Comparison of ENCODE assay signal across 1 cellular context in genomic region chr20:46681032-46681854, GRCh38.
TF ChIP-seq lines count a peak whose summit lies in the region.

No MANE protein-coding gene starts in this region.

TF ChIP-seq in K562, 482 proteins besides CTCF, POLR2A, EP300 and RAD21 (continued from another document and continues in another):
- TF ChIP-seq HMG20A (CRISPR knock-in tag; conservative IDR thresholded peaks at IDR 0.05) = no peak
- TF ChIP-seq ZBTB40 (IDR thresholded peaks at IDR 0.05) = 0 out of 2 replicates have a peak, but pooled peaks have one; percentile 20
- no peak for TF ChIP-seq ZBTB40 (CRISPR knock-in tag; IDR thresholded peaks at IDR 0.05)
- peak; percentile 90 for TF ChIP-seq ZBTB5 (IDR thresholded peaks at IDR 0.05)
- TF ChIP-seq CHD4 (IDR thresholded peaks at IDR 0.05; ENCODE audit: insufficient read depth, insufficient replicate concordance, low read depth, low read length, poor library complexity, severe bottlenecking) = no peak
- no peak for TF ChIP-seq TGIF2 (CRISPR knock-in tag; IDR thresholded peaks at IDR 0.05)
- peak; percentile 62; the same call in 1 of the 2 replicates for TF ChIP-seq HBP1 (CRISPR knock-in tag; IDR thresholded peaks at IDR 0.05)
- TF ChIP-seq RBM14 (IDR thresholded peaks at IDR 0.05; ENCODE audit: borderline replicate concordance, insufficient read depth, low read depth, low read length) = no peak
- TF ChIP-seq SMARCA5 (IDR thresholded peaks at IDR 0.05) = 0 out of 2 replicates have a peak, but pooled peaks have one; percentile 57
- no peak for TF ChIP-seq ZBED1 (IDR thresholded peaks at IDR 0.05)
- TF ChIP-seq, protein P1, sequence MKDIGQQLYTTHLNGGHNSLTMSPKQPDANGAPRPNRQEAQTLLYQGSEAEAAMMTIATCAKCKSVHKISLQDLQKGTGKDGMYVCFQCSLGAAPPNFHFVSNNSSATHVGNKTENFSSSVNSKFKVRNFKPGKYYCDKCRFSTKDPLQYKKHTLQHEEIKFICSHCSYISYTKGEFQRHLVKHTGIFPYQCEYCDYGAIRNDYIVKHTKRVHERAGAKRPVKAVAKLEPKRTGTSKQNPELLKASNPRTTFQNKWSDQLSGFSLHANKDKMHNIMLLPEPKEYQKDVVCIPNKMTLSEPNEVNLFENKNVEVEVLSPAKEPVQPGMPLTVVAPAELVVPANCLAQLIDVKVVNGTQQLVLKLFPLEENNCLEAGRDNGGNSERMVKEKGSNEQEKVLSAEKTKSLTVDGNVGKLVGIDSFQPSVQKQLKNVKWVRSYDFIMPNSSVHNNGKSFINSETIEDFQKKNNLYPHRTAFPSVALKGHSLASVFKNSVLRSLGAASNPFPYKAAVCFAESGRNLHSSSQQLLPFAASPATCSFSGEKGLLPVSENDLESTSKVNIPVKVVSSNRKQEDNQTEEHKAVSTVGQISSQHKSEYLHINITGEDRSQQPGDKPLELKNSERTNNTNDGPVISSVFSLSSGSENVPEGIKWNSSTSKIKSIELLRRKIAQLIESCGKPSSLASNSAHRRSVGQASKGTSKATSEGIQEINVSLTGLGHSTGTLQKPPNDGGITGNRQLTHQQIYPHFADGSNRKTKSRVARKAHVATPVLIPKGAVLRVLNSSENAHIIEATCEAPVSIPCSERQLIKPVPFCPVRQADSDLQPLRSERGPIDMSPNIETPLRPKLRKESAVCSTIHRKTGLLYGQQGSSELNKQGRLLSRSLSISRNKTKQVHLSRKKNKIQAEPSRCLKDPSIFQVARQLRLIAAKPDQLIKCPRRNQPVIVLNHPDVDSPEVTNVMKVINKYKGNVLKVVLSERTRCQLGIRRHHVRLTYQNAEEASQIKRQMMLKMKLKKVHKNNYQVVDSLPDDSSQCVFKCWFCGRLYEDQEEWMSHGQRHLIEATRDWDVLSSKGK (CRISPR knock-in tag; IDR thresholded peaks at IDR 0.05) = no peak
- no peak for TF ChIP-seq RFX1 (IDR thresholded peaks at IDR 0.05)
- TF ChIP-seq SRSF3 (IDR thresholded peaks at IDR 0.05; ENCODE audit: insufficient read depth, low read length) = no peak
- TF ChIP-seq ZNF217 (CRISPR knock-in tag; IDR thresholded peaks at IDR 0.05) = no peak
- TF ChIP-seq PHTF2 (CRISPR knock-in tag; IDR thresholded peaks at IDR 0.05) = no peak
- no peak for TF ChIP-seq FOXP1 (CRISPR knock-in tag; IDR thresholded peaks at IDR 0.05)
- TF ChIP-seq HCFC1 (IDR thresholded peaks at IDR 0.05; ENCODE audit: low read depth, low read length) = no peak
- TF ChIP-seq, protein P2, sequence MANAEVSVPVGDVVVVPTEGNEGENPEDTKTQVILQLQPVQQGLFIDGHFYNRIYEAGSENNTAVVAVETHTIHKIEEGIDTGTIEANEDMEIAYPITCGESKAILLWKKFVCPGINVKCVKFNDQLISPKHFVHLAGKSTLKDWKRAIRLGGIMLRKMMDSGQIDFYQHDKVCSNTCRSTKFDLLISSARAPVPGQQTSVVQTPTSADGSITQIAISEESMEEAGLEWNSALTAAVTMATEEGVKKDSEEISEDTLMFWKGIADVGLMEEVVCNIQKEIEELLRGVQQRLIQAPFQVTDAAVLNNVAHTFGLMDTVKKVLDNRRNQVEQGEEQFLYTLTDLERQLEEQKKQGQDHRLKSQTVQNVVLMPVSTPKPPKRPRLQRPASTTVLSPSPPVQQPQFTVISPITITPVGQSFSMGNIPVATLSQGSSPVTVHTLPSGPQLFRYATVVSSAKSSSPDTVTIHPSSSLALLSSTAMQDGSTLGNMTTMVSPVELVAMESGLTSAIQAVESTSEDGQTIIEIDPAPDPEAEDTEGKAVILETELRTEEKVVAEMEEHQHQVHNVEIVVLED (CRISPR knock-in tag; IDR thresholded peaks at IDR 0.05) = no peak
- no peak for TF ChIP-seq TCF7L2 (IDR thresholded peaks at IDR 0.05; ENCODE audit: low read depth, low read length)
- no peak for TF ChIP-seq NRF1 (conservative IDR thresholded peaks at IDR 0.05 in 1 of 2, IDR thresholded peaks at IDR 0.05 in 1 of 2)
- TF ChIP-seq FOXJ2 (tag; IDR thresholded peaks at IDR 0.05) = no peak
- no peak for TF ChIP-seq PRDM10 (IDR thresholded peaks at IDR 0.05; ENCODE audit: partially characterized antibody)
- TF ChIP-seq ZBTB9 (CRISPR knock-in tag; IDR thresholded peaks at IDR 0.05) = no peak
- TF ChIP-seq SIX5 (IDR thresholded peaks at IDR 0.05; ENCODE audit: borderline replicate concordance in 1 of 2, insufficient read depth in 1 of 2, low read depth in 1 of 2, low read length in 2 of 2) = no peak
- TF ChIP-seq ZNF311 (CRISPR knock-in tag; IDR thresholded peaks at IDR 0.05) = no peak
